12 cellular contexts compared by ENCODE assay signal in the genomic region with DNA sequence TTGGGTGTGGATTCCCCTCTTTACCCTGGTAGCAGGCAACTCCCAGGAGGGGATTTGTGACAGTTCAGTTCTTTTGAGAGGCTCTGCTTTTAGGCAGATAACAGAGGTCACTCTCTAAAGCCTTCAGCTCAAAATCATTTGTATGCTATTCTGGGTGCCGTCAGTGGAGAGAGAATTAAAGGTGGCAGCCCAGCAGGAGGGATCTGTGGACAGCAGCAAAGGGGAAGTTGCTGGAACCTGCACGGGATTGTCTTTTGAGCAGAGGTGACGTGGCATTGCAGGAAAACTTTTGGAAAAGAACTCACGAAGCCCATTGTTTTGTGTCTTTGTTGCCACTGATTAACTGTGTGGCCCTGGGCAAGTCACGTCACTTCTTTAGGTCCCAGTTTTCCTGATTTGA.
A peak's percentile ranks its signal among the peaks of the same experiment; 100 is the strongest.
DNase-seq lines count a peak whose midpoint lies in the region; ATAC-seq and TF ChIP-seq lines count a peak whose summit lies in the region.
"Had no signal": no experiment of that assay in that cellular context is flagged by ENCODE, and none has a peak within 500 bp of the region (broad histone marks: within the 10 kb centered on the region; RNA-seq: fewer than 3 reads in every experiment).

No MANE protein-coding gene starts in this region.

- H3K4me1 Mint-ChIP-seq in activated CD4-positive, alpha-beta T cell treated with anti-CD3 and anti-CD28 coated beads for 36 hours = peaks cover 31% of the 10 kb centered on the region
- H3K4me1 Mint-ChIP-seq in WTC11 (peaks cover 51% of the 10 kb centered on the region), endothelial cell (ENCODE audit: unreplicated experiment) (peaks cover 3% of the 10 kb centered on the region), osteocyte (ENCODE audit: unreplicated experiment) (no peaks in the 10 kb centered on the region)

- intact Hi-C loops in activated CD4-positive, alpha-beta T cell treated with anti-CD3 and anti-CD28 coated beads for 36 hours (cut with DNase I, micrococcal nuclease) = no loop called here
- intact Hi-C loops in posterior vena cava (cut with DNase I) = no loop called here

- H3K4me3 Mint-ChIP-seq in activated CD4-positive, alpha-beta T cell treated with anti-CD3 and anti-CD28 coated beads for 36 hours = no peak overlapping the region
- no peak overlapping the region for H3K4me3 Mint-ChIP-seq in WTC11
- no peak overlapping the region for H3K4me3 Mint-ChIP-seq in endothelial cell (ENCODE audit: unreplicated experiment)
- H3K4me3 Mint-ChIP-seq in osteocyte (ENCODE audit: unreplicated experiment) = no peak overlapping the region

- TF ChIP-seq CTCF in WTC11 (IDR thresholded peaks at IDR 0.05) = no peak
- TF ChIP-seq CTCF in endothelial cell (IDR thresholded peaks at IDR 0.05; ENCODE audit: unreplicated experiment) = no peak
- no peak for TF ChIP-seq CTCF in osteocyte (IDR thresholded peaks at IDR 0.05)

- no peak for ATAC-seq in activated CD4-positive, alpha-beta T cell treated with anti-CD3 and anti-CD28 coated beads for 36 hours
- no peak for ATAC-seq in WTC11

- H3K9me3 Mint-ChIP-seq in activated CD4-positive, alpha-beta T cell treated with anti-CD3 and anti-CD28 coated beads for 36 hours (ENCODE audit: low read depth) = no peaks in the 10 kb centered on the region
- no peaks in the 10 kb centered on the region for H3K9me3 Mint-ChIP-seq in WTC11
- H3K9me3 Mint-ChIP-seq in endothelial cell (ENCODE audit: unreplicated experiment) = no peaks in the 10 kb centered on the region
- H3K9me3 Mint-ChIP-seq in osteocyte (ENCODE audit: unreplicated experiment) = no peaks in the 10 kb centered on the region

- no peaks in the 10 kb centered on the region for H3K27me3 Mint-ChIP-seq in activated CD4-positive, alpha-beta T cell treated with anti-CD3 and anti-CD28 coated beads for 36 hours
- H3K27me3 Mint-ChIP-seq in WTC11 (ENCODE audit: low read depth) = no peaks in the 10 kb centered on the region; the same call in 1 of the 2 replicates
- H3K27me3 Mint-ChIP-seq in endothelial cell (ENCODE audit: unreplicated experiment) = peaks cover 4% of the 10 kb centered on the region
- H3K27me3 Mint-ChIP-seq in osteocyte (ENCODE audit: unreplicated experiment) = no peaks in the 10 kb centered on the region

- DNase-seq in activated CD4-positive, alpha-beta T cell treated with anti-CD3 and anti-CD28 coated beads for 36 hours = no peak
- DNase-seq in activated CD4-positive, alpha-beta T cell treated with anti-CD3 and anti-CD28 coated beads for 1 hour = no peak
- no peak for DNase-seq in WTC11 (ENCODE audit: low spot score)
- DNase-seq in endothelial cell (ENCODE audit: low spot score) = no peak
- DNase-seq in osteocyte (ENCODE audit: extremely low spot score, unreplicated experiment) = no peak
- no peak for DNase-seq in 8988T
- DNase-seq in posterior vena cava (ENCODE audit: low spot score) = no peak
- DNase-seq in NCI-H1092 treated with DMSO at 0.1 percent for 48 hours (lab: John Stamatoyannopoulos, UW) = no peak
- DNase-seq: IMR-90, NCI-H1436, NCI-H2081, NCI-H510A treated with DMSO at 0.1 percent for 48 hours had no signal

- CTCF ChIA-PET in activated CD4-positive, alpha-beta T cell treated with anti-CD3 and anti-CD28 coated beads for 36 hours (lab: Charles Lee) = interaction anchor here (2.0 kb wide), 1 partner anchor 18 kb away, joined by 5 read pairs; no protein-coding TSS in a partner anchor
- CTCF ChIA-PET in WTC11 (lab: Charles Lee) = interaction anchor here (1.0 kb wide), 1 partner anchor 14 kb away, joined by 3 read pairs; no protein-coding TSS in a partner anchor

- peak overlapping the region; percentile 49 for H3K27ac Mint-ChIP-seq in activated CD4-positive, alpha-beta T cell treated with anti-CD3 and anti-CD28 coated beads for 36 hours
- peak overlapping the region; percentile 91 for H3K27ac Mint-ChIP-seq in WTC11
- H3K27ac Mint-ChIP-seq in endothelial cell (ENCODE audit: unreplicated experiment) = peak overlapping the region; percentile 10
- peak overlapping the region; percentile 31 for H3K27ac Mint-ChIP-seq in osteocyte (ENCODE audit: unreplicated experiment)

- peaks cover 5% of the 10 kb centered on the region for H3K36me3 Mint-ChIP-seq in activated CD4-positive, alpha-beta T cell treated with anti-CD3 and anti-CD28 coated beads for 36 hours (ENCODE audit: low read depth)
- peaks cover 2% of the 10 kb centered on the region; the same call in 1 of the 2 replicates for H3K36me3 Mint-ChIP-seq in WTC11
- H3K36me3 Mint-ChIP-seq in endothelial cell (ENCODE audit: low read depth, unreplicated experiment) = no peaks in the 10 kb centered on the region
- H3K36me3 Mint-ChIP-seq in osteocyte (ENCODE audit: unreplicated experiment) = no peaks in the 10 kb centered on the region

- POLR2A ChIA-PET in activated CD4-positive, alpha-beta T cell treated with anti-CD3 and anti-CD28 coated beads for 36 hours (lab: Charles Lee) = no interaction called here
- POLR2A ChIA-PET in WTC11 (lab: Charles Lee) = no interaction called here

TF ChIP-seq in WTC11, 78 proteins besides CTCF, POLR2A, EP300 and RAD21:
- TF ChIP-seq, protein P1, sequence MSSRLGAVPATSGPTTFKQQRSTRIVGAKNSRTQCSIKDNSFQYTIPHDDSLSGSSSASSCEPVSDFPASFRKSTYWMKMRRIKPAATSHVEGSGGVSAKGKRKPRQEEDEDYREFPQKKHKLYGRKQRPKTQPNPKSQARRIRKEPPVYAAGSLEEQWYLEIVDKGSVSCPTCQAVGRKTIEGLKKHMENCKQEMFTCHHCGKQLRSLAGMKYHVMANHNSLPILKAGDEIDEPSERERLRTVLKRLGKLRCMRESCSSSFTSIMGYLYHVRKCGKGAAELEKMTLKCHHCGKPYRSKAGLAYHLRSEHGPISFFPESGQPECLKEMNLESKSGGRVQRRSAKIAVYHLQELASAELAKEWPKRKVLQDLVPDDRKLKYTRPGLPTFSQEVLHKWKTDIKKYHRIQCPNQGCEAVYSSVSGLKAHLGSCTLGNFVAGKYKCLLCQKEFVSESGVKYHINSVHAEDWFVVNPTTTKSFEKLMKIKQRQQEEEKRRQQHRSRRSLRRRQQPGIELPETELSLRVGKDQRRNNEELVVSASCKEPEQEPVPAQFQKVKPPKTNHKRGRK (CRISPR knock-in tag; IDR thresholded peaks at IDR 0.05; ENCODE audit: borderline replicate concordance) = no peak
TF ChIP-seq in WTC11: peak in this region for 0.

Comparison
In these comparisons a context has a peak if more than half of its experiments do, and no peak if none do; other contexts are left out.
1. H3K27ac Mint-ChIP-seq: peak in every context shown above with its lines; median percentile 91 in WTC11; 49 in activated CD4-positive, alpha-beta T cell treated with anti-CD3 and anti-CD28 coated beads for 36 hours; 31 in osteocyte; 10 in endothelial cell.